12 cellular contexts compared by ENCODE assay signal in the genomic region with DNA sequence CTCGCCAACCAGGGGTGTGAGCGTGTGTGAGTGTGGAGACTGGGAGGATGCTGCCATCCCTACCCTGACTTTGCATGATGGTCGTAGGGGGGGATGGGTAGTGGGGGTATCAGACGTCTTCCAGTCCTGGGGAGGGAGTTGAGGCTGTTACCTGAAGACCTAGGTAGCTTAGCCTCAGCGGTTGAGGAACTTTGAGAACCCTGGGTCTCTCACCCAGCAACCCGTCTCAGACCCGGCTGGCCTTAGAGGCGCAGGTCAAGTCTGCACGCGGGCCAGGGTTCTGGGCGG. TPM values are rescaled to one million over a fixed set of nuclear protein-coding genes. Genes with fewer than 3 reads are reported as not detected.
DNase-seq lines count a peak whose midpoint lies in the region; ATAC-seq and TF ChIP-seq lines count a peak whose summit lies in the region.
"Had no signal": no experiment of that assay in that cellular context is flagged by ENCODE, and none has a peak within 500 bp of the region (broad histone marks: within the 10 kb centered on the region; RNA-seq: fewer than 3 reads in every experiment).

No MANE protein-coding gene starts in this region.

- H3K4me1 ChIP-seq in adipocyte (ENCODE audit: control insufficient read depth, insufficient read depth, low read length) (peaks cover 44% of the 10 kb centered on the region), tibial artery (peaks cover 0 to 54% (median 46%) of the 10 kb centered on the region in 4 donors), colonic mucosa (peaks cover 18% of the 10 kb centered on the region)

- H3K9me3 Mint-ChIP-seq in activated T-cell treated with anti-CD3 and anti-CD28 coated beads, Interleukin-2, amount 50 U/mL, for 24 hours: no peaks in the 10 kb centered on the region
- H3K9me3 Mint-ChIP-seq in activated T-cell treated with anti-CD3 and anti-CD28 coated beads, Interleukin-2, amount 50 U/mL, for 72 hours: no peaks in the 10 kb centered on the region
- H3K9me3 Mint-ChIP-seq: activated naive CD4-positive, alpha-beta T cell treated with anti-CD3 and anti-CD28 coated beads, Interleukin-2, amount 50 U/mL, for 72 hours had no signal

- H3K4me3 ChIP-seq in adipocyte (ENCODE audit: low read length): peak overlapping the region; percentile 94
- H3K4me3 ChIP-seq in iPS-18c (ENCODE audit: insufficient read depth, low read depth, low read length): peak overlapping the region; percentile 41
- H3K4me3 ChIP-seq in tibial artery: no peak overlapping the region
- no peak overlapping the region for H3K4me3 ChIP-seq in colonic mucosa

- peak overlapping the region; percentile 92 for H3K9ac ChIP-seq in adipocyte (ENCODE audit: low read length)
- H3K9ac ChIP-seq in colonic mucosa (ENCODE audit: low read depth in 2 of 2, low read length in 2 of 2): peak overlapping the region in 1 of 2 donors; percentile 55

- ATAC-seq in activated T-cell treated with anti-CD3 and anti-CD28 coated beads, Interleukin-2, amount 50 U/mL, for 72 hours (replicated peaks in 1 of 2): no peak
- ATAC-seq in GM21528 (IDR thresholded peaks at IDR 0.05; ENCODE audit: low FRiP score, unreplicated experiment) (no peak), GM21423 (IDR thresholded peaks at IDR 0.05; ENCODE audit: unreplicated experiment) (no peak)
- ATAC-seq: activated naive CD4-positive, alpha-beta T cell treated with anti-CD3 and anti-CD28 coated beads, Interleukin-2, amount 50 U/mL, for 72 hours; esophagus mucosa had no signal

- peak overlapping the region; percentile 11 for H3K27ac Mint-ChIP-seq in activated T-cell treated with anti-CD3 and anti-CD28 coated beads, Interleukin-2, amount 50 U/mL, for 24 hours
- H3K27ac Mint-ChIP-seq in activated T-cell treated with anti-CD3 and anti-CD28 coated beads, Interleukin-2, amount 50 U/mL, for 72 hours: no peak overlapping the region

- intact Hi-C loops in tibial artery (cut with DNase I; ENCODE audit: low total_unique reads): no loop called here
- intact Hi-C loops in colonic mucosa (cut with DNase I): no loop called here

- no peak for DNase-seq in activated T-cell treated with anti-CD3 and anti-CD28 coated beads, Interleukin-2, amount 50 U/mL, for 24 hours
- no peak for DNase-seq in activated T-cell treated with anti-CD3 and anti-CD28 coated beads, Interleukin-2, amount 50 U/mL, for 72 hours
- DNase-seq in adipocyte (ENCODE audit: low read depth) (no peak), tibial artery (no peak), colonic mucosa (no peak)
- DNase-seq: NCI-H524 treated with DMSO at 0.1 percent for 48 hours; stimulated activated CD4-positive, alpha-beta T cell treated with anti-CD3 and anti-CD28 coated beads, Interleukin-4, amount 100 ng/mL, for 24 hours had no signal

- H3K9me3 ChIP-seq in adipocyte (ENCODE audit: control insufficient read depth, low read length) (no peaks in the 10 kb centered on the region), iPS-18c (ENCODE audit: control insufficient read depth, insufficient read depth, low read length) (peaks cover 2% of the 10 kb centered on the region), tibial artery (no peaks in the 10 kb centered on the region), colonic mucosa (no peaks in the 10 kb centered on the region)

- no peaks in the 10 kb centered on the region for H3K27me3 Mint-ChIP-seq in activated T-cell treated with anti-CD3 and anti-CD28 coated beads, Interleukin-2, amount 50 U/mL, for 24 hours
- H3K27me3 Mint-ChIP-seq in activated T-cell treated with anti-CD3 and anti-CD28 coated beads, Interleukin-2, amount 50 U/mL, for 72 hours (ENCODE audit: low read depth): no peaks in the 10 kb centered on the region

- H3K4me1 Mint-ChIP-seq in activated T-cell treated with anti-CD3 and anti-CD28 coated beads, Interleukin-2, amount 50 U/mL, for 24 hours (ENCODE audit: low read depth): peaks cover 30% of the 10 kb centered on the region
- peaks cover 33% of the 10 kb centered on the region for H3K4me1 Mint-ChIP-seq in activated T-cell treated with anti-CD3 and anti-CD28 coated beads, Interleukin-2, amount 50 U/mL, for 72 hours (ENCODE audit: low read depth)

- H3K36me3 ChIP-seq in adipocyte (ENCODE audit: control insufficient read depth, insufficient read depth, low read length, severe bottlenecking): peaks cover 26% of the 10 kb centered on the region
- peaks cover 29 to 33% (median 30%) of the 10 kb centered on the region in 3 donors for H3K36me3 ChIP-seq in tibial artery
- H3K36me3 ChIP-seq in colonic mucosa: no peaks in the 10 kb centered on the region

- H3K4me3 Mint-ChIP-seq in activated T-cell treated with anti-CD3 and anti-CD28 coated beads, Interleukin-2, amount 50 U/mL, for 24 hours: peak overlapping the region; percentile 94
- H3K4me3 Mint-ChIP-seq in activated T-cell treated with anti-CD3 and anti-CD28 coated beads, Interleukin-2, amount 50 U/mL, for 72 hours: peak overlapping the region in 1 of 2 donors; percentile 98

- H3K27ac ChIP-seq in tibial artery (peak overlapping the region; percentile 91 to 98), colonic mucosa (no peak overlapping the region)

- H3K36me3 Mint-ChIP-seq in activated T-cell treated with anti-CD3 and anti-CD28 coated beads, Interleukin-2, amount 50 U/mL, for 24 hours (ENCODE audit: low read depth): peaks cover 48% of the 10 kb centered on the region
- peaks cover 0 to 5% of the 10 kb centered on the region in 2 donors for H3K36me3 Mint-ChIP-seq in activated T-cell treated with anti-CD3 and anti-CD28 coated beads, Interleukin-2, amount 50 U/mL, for 72 hours (ENCODE audit: insufficient read depth in 2 of 2)
- H3K36me3 Mint-ChIP-seq: activated naive CD4-positive, alpha-beta T cell treated with anti-CD3 and anti-CD28 coated beads, Interleukin-2, amount 50 U/mL, for 72 hours had no signal

- H3K27me3 ChIP-seq in adipocyte (replicated peaks; ENCODE audit: control insufficient read depth, insufficient read depth, low read length) (no peaks in the 10 kb centered on the region), tibial artery (no peaks in the 10 kb centered on the region), colonic mucosa (no peaks in the 10 kb centered on the region)

- no peak for TF ChIP-seq CTCF in tibial artery (IDR thresholded peaks at IDR 0.05)
- TF ChIP-seq CTCF in colonic mucosa (IDR thresholded peaks at IDR 0.05): no peak

RNA-seq across cellular contexts. Expression of a gene that starts 2.7 kb away (rescaled TPM):
- total RNA-seq in activated T-cell treated with anti-CD3 and anti-CD28 coated beads, Interleukin-2, amount 50 U/mL, for 72 hours: 10 to 100 TPM; 73.7 to 75.6 TPM
- 100 to 1,000 TPM in 1 of 2 donors, 10 to 100 TPM in 1; 76.7 to 169 TPM for total RNA-seq in colonic mucosa

RNA-seq across cellular contexts. Expression of a gene that starts 4.4 kb away (rescaled TPM):
- total RNA-seq in activated T-cell treated with anti-CD3 and anti-CD28 coated beads, Interleukin-2, amount 50 U/mL, for 72 hours: 10 to 100 TPM in 1 of 2 donors, 1 to 10 TPM in 1; 9.4 to 11.6 TPM
- total RNA-seq in colonic mucosa: 10 to 100 TPM; 11.3 to 15.9 TPM

RNA-seq across cellular contexts. Expression of a gene that starts 13.7 kb away (rescaled TPM):
- 10 to 100 TPM; 14.4 to 15.7 TPM for total RNA-seq in activated T-cell treated with anti-CD3 and anti-CD28 coated beads, Interleukin-2, amount 50 U/mL, for 72 hours
- total RNA-seq in colonic mucosa: 1 to 10 TPM; 1.0 to 2.2 TPM

RNA-seq across cellular contexts. Expression of a gene that starts 18.6 kb away (rescaled TPM):
- 10 to 100 TPM; 55.4 to 59.8 TPM for total RNA-seq in activated T-cell treated with anti-CD3 and anti-CD28 coated beads, Interleukin-2, amount 50 U/mL, for 72 hours
- total RNA-seq in colonic mucosa: 100 to 1,000 TPM in 1 of 2 donors, 10 to 100 TPM in 1; 67.0 to 149 TPM

RNA-seq across cellular contexts. Expression of a gene that starts 21.2 kb away (rescaled TPM):
- 10 to 100 TPM; 67.3 to 68.5 TPM for total RNA-seq in activated T-cell treated with anti-CD3 and anti-CD28 coated beads, Interleukin-2, amount 50 U/mL, for 72 hours
- 100 to 1,000 TPM in 1 of 2 donors, 10 to 100 TPM in 1; 73.4 to 103 TPM for total RNA-seq in colonic mucosa

Comparison
In these comparisons a context has a peak if more than half of its experiments do, and no peak if none do; other contexts are left out.
1. H3K4me3 ChIP-seq: peak in adipocyte (single experiment) and iPS-18c (single experiment); none in tibial artery (0 of 2) and colonic mucosa (single experiment).
2. RNA of a gene that starts 13.7 kb away (total RNA-seq): 14.4 to 15.7 TPM in activated T-cell treated with anti-CD3 and anti-CD28 coated beads, Interleukin-2, amount 50 U/mL, for 72 hours; 1.0 to 2.2 TPM in colonic mucosa; every median in the first group is over 4 times any median in the second.